11 cellular contexts compared by ENCODE assay signal in genomic region chr14:29990993-29991392, GRCh38.
"Had no signal": no experiment of that assay in that cellular context is flagged by ENCODE, and none has a peak within 500 bp of the region (broad histone marks: within the 10 kb centered on the region; RNA-seq: fewer than 3 reads in every experiment).

No MANE protein-coding gene starts in this region.

- H3K9me3 ChIP-seq: HAP-1 had no signal

- H2AFZ ChIP-seq: GM23248, GM23338 had no signal

- H3K4me2 ChIP-seq: GM23338 had no signal

- FAIRE-seq: H1, H54 had no signal

- ATAC-seq: GM23338, HCT116 had no signal

- DNase-seq: GM23248, GOT3, H7, H9, HCEC 1CT, HFFc6 had no signal

- H3K27ac ChIP-seq: GM23248 had no signal

- H3K36me3 ChIP-seq: HAP-1 had no signal

- H3K4me3 ChIP-seq: GM23248, GM23338, HAP-1 had no signal

- H3K9ac ChIP-seq: GM23248 had no signal

- H3K4me1 ChIP-seq: HAP-1 had no signal
